In genomic region chr2:212715411-212715810, GRCh38 we compare ENCODE assay signal across 7 cellular contexts.
DNase-seq lines count a peak whose midpoint lies in the region; ATAC-seq, FAIRE-seq and TF ChIP-seq lines count a peak whose summit lies in the region.
"Not testable (repeated sequence)": the region's sequence is repeated elsewhere in the genome, so short reads cannot be mapped to it uniquely, and the experiment has no call there.

No MANE protein-coding gene starts in this region.

- not testable (repeated sequence) for H3K27ac ChIP-seq in IMR-90 (ENCODE audit: insufficient read depth, low read length); WERI-Rb-1; GM12878 (ENCODE audit: control insufficient read depth, insufficient read depth)

- WGBS in IMR-90 (ENCODE audit: extremely low coverage in 2 of 2, insufficient read length in 1 of 2), 2 experiments = no CpG with 5 or more reads among the region's 1 CpG
- WGBS in GM12878 (ENCODE audit: insufficient coverage, insufficient replicate concordance, low lambda C conversion rate, missing lambda C conversion rate) = 58% methylated on average over 1 of the region's 1 CpG

- TF ChIP-seq POLR2A in GM12891 (IDR thresholded peaks at IDR 0.05; ENCODE audit: low read depth, low read length); IMR-90 (IDR thresholded peaks at IDR 0.05; ENCODE audit: low read depth, low read length); GM12878 (IDR thresholded peaks at IDR 0.05; ENCODE audit: low read depth, low read length): not testable (repeated sequence)

- ATAC-seq in IMR-90 (ENCODE audit: low read depth); GM12878: not testable (repeated sequence)

- not testable (repeated sequence) for H2BK15ac ChIP-seq in IMR-90 (ENCODE audit: low read depth, low read length)

- dilution Hi-C loops in IMR-90 (cut with HindIII; ENCODE audit: low sequenced_read_pairs, unreplicated experiment) = not testable (repeated sequence)

- POLR2A ChIA-PET in IMR-90 (lab: Charles Lee; ENCODE audit: unreplicated experiment); GM12878 (lab: Charles Lee): not testable (repeated sequence)

- H3K56ac ChIP-seq in IMR-90 (ENCODE audit: extremely low read depth, insufficient read depth, low read length) = not testable (repeated sequence)

- not testable (repeated sequence) for H3K18ac ChIP-seq in IMR-90 (ENCODE audit: low read depth, low read length)

- not testable (repeated sequence) for H3K4me1 Mint-ChIP-seq in progenitor cell of endocrine pancreas (ENCODE audit: low read depth)

- peak overlapping the region; percentile 21 for H3K27ac Mint-ChIP-seq in progenitor cell of endocrine pancreas

- not testable (repeated sequence) for H2BK5ac ChIP-seq in IMR-90 (ENCODE audit: low read depth, low read length, poor library complexity, severe bottlenecking)

- H3K79me2 ChIP-seq in GM12878 (ENCODE audit: control insufficient read depth, insufficient read depth, low read length) = not testable (repeated sequence)

- H3K4ac ChIP-seq in IMR-90 (ENCODE audit: low read depth, low read length) = not testable (repeated sequence)

- RAD21 ChIA-PET in GM12878 (lab: Charles Lee; ENCODE audit: unreplicated experiment) = not testable (repeated sequence)

- not testable (repeated sequence) for H3K4me3 Mint-ChIP-seq in progenitor cell of endocrine pancreas (ENCODE audit: low read depth)

- not testable (repeated sequence) for TF ChIP-seq EP300 in GM12878 (IDR thresholded peaks at IDR 0.05; ENCODE audit: borderline replicate concordance in 1 of 2, control insufficient read depth in 1 of 2, low read depth in 2 of 2, low read length in 2 of 2)

- H3K4me3 ChIP-seq in IMR-90 (ENCODE audit: insufficient read depth, low read depth, low read length); WERI-Rb-1 (ENCODE audit: low read depth, low read length); GM12878: not testable (repeated sequence)

- not testable (repeated sequence) for H3K14ac ChIP-seq in IMR-90 (replicated peaks; ENCODE audit: low read depth, low read length)

- TF ChIP-seq CTCF in IMR-90 (conservative IDR thresholded peaks at IDR 0.05; ENCODE audit: low read depth, low read length); WERI-Rb-1 (IDR thresholded peaks at IDR 0.05; ENCODE audit: low read depth, low read length); GM12878 (IDR thresholded peaks at IDR 0.05 in 2 of 3, conservative IDR thresholded peaks at IDR 0.05 in 1 of 3; ENCODE audit: control insufficient read depth in 2 of 3, extremely low read depth in 1 of 3, insufficient read depth in 1 of 3, low read depth in 3 of 3, low read length in 3 of 3); progenitor cell of endocrine pancreas (IDR thresholded peaks at IDR 0.05; ENCODE audit: unreplicated experiment): not testable (repeated sequence)

- not testable (repeated sequence) for H3K9ac ChIP-seq in IMR-90 (ENCODE audit: low read depth, low read length); GM12878 (ENCODE audit: control insufficient read depth, insufficient read depth, low read length)

- peak; percentile 61 for FAIRE-seq in GM12891 (lab: Jason Lieb, UNC)
- FAIRE-seq in GM12878 (lab: Jason Lieb, UNC) = not testable (repeated sequence)

- not testable (repeated sequence) for H3K9me3 ChIP-seq in IMR-90 (ENCODE audit: control insufficient read depth, insufficient read depth, low read length); WERI-Rb-1 (ENCODE audit: severe bottlenecking); GM12878 (replicated peaks; ENCODE audit: control insufficient read depth, insufficient read depth, low read length)

- SMC1A ChIA-PET in GM12878 (lab: Charles Lee; ENCODE audit: uncharacterized antibody, unreplicated experiment) = interaction anchor here (1.2 kb wide), 1 partner anchor 15 kb away, joined by 5 read pairs; no protein-coding TSS in a partner anchor

- peaks cover 15% of the 10 kb centered on the region for H3K4me1 ChIP-seq in IMR-90 (ENCODE audit: control insufficient read depth, insufficient read depth, low read length)
- H3K4me1 ChIP-seq in GM12878 (ENCODE audit: control insufficient read depth, insufficient read depth, low read length) = not testable (repeated sequence)

- H3K36me3 Mint-ChIP-seq in progenitor cell of endocrine pancreas (ENCODE audit: insufficient read depth) = not testable (repeated sequence)

- H3K27me3 Mint-ChIP-seq in progenitor cell of endocrine pancreas = not testable (repeated sequence)

- TF ChIP-seq RAD21 in IMR-90 (IDR thresholded peaks at IDR 0.05; ENCODE audit: low read length); GM12878 (IDR thresholded peaks at IDR 0.05; ENCODE audit: insufficient read depth, low read depth, low read length): not testable (repeated sequence)

- peak overlapping the region; percentile 25; the same call in 1 of the 2 replicates for H2BK120ac ChIP-seq in IMR-90 (ENCODE audit: low read depth, low read length)

- in situ Hi-C loops in IMR-90 (cut with MboI; ENCODE audit: low sequenced_read_pairs); GM12878 (cut with MboI): not testable (repeated sequence)

- peaks cover 13% of the 10 kb centered on the region for H3K9me1 ChIP-seq in IMR-90 (ENCODE audit: insufficient read depth, low read length)

- not testable (repeated sequence) for H4K5ac ChIP-seq in IMR-90 (ENCODE audit: low read depth, low read length)

- H4K8ac ChIP-seq in IMR-90 (ENCODE audit: low read depth in 2 of 2, low read length in 2 of 2) = not testable (repeated sequence)

- BruUV-seq in IMR-90 (replicated peaks; lab: Mats Ljungman, UMichigan); GM12878 (replicated peaks; lab: Mats Ljungman, UMichigan): not testable (repeated sequence)

- not testable (repeated sequence) for H2AFZ ChIP-seq in IMR-90 (replicated peaks; ENCODE audit: low read length, poor library complexity)
- peak overlapping the region; percentile 11; the same call in 1 of the 2 replicates for H2AFZ ChIP-seq in GM12878 (ENCODE audit: control insufficient read depth, low read depth, low read length)

- CTCF ChIA-PET in IMR-90 (lab: Yijun Ruan, JAX) (interaction anchor here (0.7 to 1.4 kb wide), 2 partner anchors 23 to 176 kb away, joined by 3 read pairs; no protein-coding TSS in a partner anchor), GM12878 (lab: Yijun Ruan, JAX) (interaction anchor here (0.9 to 1.3 kb wide), 2 partner anchors 27 to 31 kb away, joined by 3 read pairs; no protein-coding TSS in a partner anchor)

- not testable (repeated sequence) for H3K36me3 ChIP-seq in IMR-90 (ENCODE audit: control insufficient read depth, insufficient read depth, low read length); WERI-Rb-1; GM12878 (ENCODE audit: control insufficient read depth in 2 of 2, insufficient read depth in 2 of 2, low read length in 1 of 2)

- not testable (repeated sequence) for H3K9me3 Mint-ChIP-seq in progenitor cell of endocrine pancreas (ENCODE audit: low read depth)

- DNase-seq in GM12891 (ENCODE audit: insufficient read length, low spot score); IMR-90; GM12878 (ENCODE audit: low read depth, low spot score); progenitor cell of endocrine pancreas (ENCODE audit: low spot score, unreplicated experiment): not testable (repeated sequence)
- peak; percentile 73 to 86 for DNase-seq in NCI-H524 (lab: John Stamatoyannopoulos, UW)
- peak; percentile 99 for DNase-seq in NCI-H82 (lab: John Stamatoyannopoulos, UW)
- DNase-seq in WERI-Rb-1 = peak; percentile 55

- not testable (repeated sequence) for H4K91ac ChIP-seq in IMR-90 (ENCODE audit: insufficient read depth, low read depth, low read length)

- H2BK20ac ChIP-seq in IMR-90 (ENCODE audit: low read depth, low read length) = peak overlapping the region; percentile 28; the same call in 1 of the 2 replicates

- H3K23ac ChIP-seq in IMR-90 (ENCODE audit: low read depth, low read length) = not testable (repeated sequence)

- H3K4me2 ChIP-seq in IMR-90 (ENCODE audit: low read depth, low read length); GM12878 (ENCODE audit: control insufficient read depth, insufficient read depth): not testable (repeated sequence)

- peak overlapping the region; percentile 50; the same call in 1 of the 2 replicates for H2AK5ac ChIP-seq in IMR-90 (ENCODE audit: low read depth, low read length)

- not testable (repeated sequence) for H4K20me1 ChIP-seq in IMR-90 (ENCODE audit: insufficient read depth, low read length); GM12878 (ENCODE audit: control insufficient read depth, insufficient read depth)

- not testable (repeated sequence) for H3K27me3 ChIP-seq in IMR-90 (ENCODE audit: control insufficient read depth, insufficient read depth, low read length); WERI-Rb-1 (ENCODE audit: insufficient read depth, low read depth, severe bottlenecking); GM12878 (replicated peaks in 1 of 2; ENCODE audit: control insufficient read depth in 2 of 2, insufficient read depth in 2 of 2, low read length in 1 of 2)

- H3K79me1 ChIP-seq in IMR-90 (ENCODE audit: low read depth in 1 of 2, low read length in 2 of 2) = not testable (repeated sequence)

- H2AK9ac ChIP-seq in IMR-90 (replicated peaks; ENCODE audit: low read depth, low read length, poor library complexity) = not testable (repeated sequence)

- intact Hi-C loops in IMR-90 (cut with micrococcal nuclease); GM12878 (cut with micrococcal nuclease; ENCODE audit: unreplicated experiment): not testable (repeated sequence)
